ENCODE assay signal across 16 cellular contexts in the genomic region with DNA sequence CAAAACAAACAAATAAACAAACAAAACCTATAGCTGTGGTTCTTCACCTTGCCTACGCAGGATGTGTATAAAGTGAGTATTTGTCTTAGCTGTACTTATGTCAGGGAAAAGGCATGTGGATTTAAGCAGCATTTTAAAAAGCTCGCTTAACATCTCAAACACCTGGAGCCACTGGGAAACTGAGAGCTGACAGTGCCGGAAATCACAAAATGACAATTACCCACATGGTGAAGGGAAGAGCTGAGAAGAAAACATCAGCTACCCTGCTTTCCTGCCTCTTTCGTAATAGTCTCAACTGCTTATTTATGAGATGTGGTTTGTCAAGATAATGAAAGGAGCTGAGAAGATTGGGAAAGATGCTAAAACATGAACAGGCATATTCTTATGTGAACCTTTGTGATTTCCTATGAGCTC. TPM values are rescaled to one million over a fixed set of nuclear protein-coding genes. Genes with fewer than 3 reads are reported as not detected.
DNase-seq lines count a peak whose midpoint lies in the region; ATAC-seq and TF ChIP-seq lines count a peak whose summit lies in the region.
"Had no signal": no experiment of that assay in that cellular context is flagged by ENCODE, and none has a peak within 500 bp of the region (broad histone marks: within the 10 kb centered on the region; RNA-seq: fewer than 3 reads in every experiment).

No MANE protein-coding gene starts in this region.

- H3K27ac ChIP-seq in esophagus muscularis mucosa (replicated peaks in 1 of 4), result no peak overlapping the region
- H3K27ac ChIP-seq: KMS-11, parathyroid adenoma, thyroid gland, WERI-Rb-1 had no signal

- H3K27me3 ChIP-seq in esophagus muscularis mucosa, result no peaks in the 10 kb centered on the region
- H3K27me3 ChIP-seq: thyroid gland had no signal

- H3K4me3 Mint-ChIP-seq in activated naive CD8-positive, alpha-beta T cell, result peak overlapping the region; percentile 20
- H3K4me3 Mint-ChIP-seq in activated naive CD8-positive, alpha-beta T cell treated with anti-CD3 and anti-CD28 coated beads for 36 hours, result no peak overlapping the region
- H3K4me3 Mint-ChIP-seq: dendritic cell treated with granulocyte-macrophage colony-stimulating factor and Interleukin-4, amounts not matched to agents 40 ng/mL and 50 ng/mL, for 4 days had no signal

- no peaks in the 10 kb centered on the region for H3K9me3 Mint-ChIP-seq in activated naive CD8-positive, alpha-beta T cell (ENCODE audit: low read depth)
- peaks cover 7% of the 10 kb centered on the region for H3K9me3 Mint-ChIP-seq in activated naive CD8-positive, alpha-beta T cell treated with anti-CD3 and anti-CD28 coated beads for 36 hours
- H3K9me3 Mint-ChIP-seq: dendritic cell treated with granulocyte-macrophage colony-stimulating factor and Interleukin-4, amounts not matched to agents 40 ng/mL and 50 ng/mL, for 4 days had no signal

- no peaks in the 10 kb centered on the region for H3K36me3 Mint-ChIP-seq in activated naive CD8-positive, alpha-beta T cell
- H3K36me3 Mint-ChIP-seq in activated naive CD8-positive, alpha-beta T cell treated with anti-CD3 and anti-CD28 coated beads for 36 hours, result no peaks in the 10 kb centered on the region

- no peaks in the 10 kb centered on the region for H3K4me1 ChIP-seq in esophagus muscularis mucosa
- H3K4me1 ChIP-seq: parathyroid adenoma, thyroid gland had no signal

- TF ChIP-seq CTCF in esophagus muscularis mucosa (IDR thresholded peaks at IDR 0.05), result no peak

- no peak overlapping the region for H3K27ac Mint-ChIP-seq in activated naive CD8-positive, alpha-beta T cell
- H3K27ac Mint-ChIP-seq in activated naive CD8-positive, alpha-beta T cell treated with anti-CD3 and anti-CD28 coated beads for 36 hours, result no peak overlapping the region
- H3K27ac Mint-ChIP-seq: dendritic cell treated with granulocyte-macrophage colony-stimulating factor and Interleukin-4, amounts not matched to agents 40 ng/mL and 50 ng/mL, for 4 days had no signal

- peaks cover 34% of the 10 kb centered on the region for H3K4me1 Mint-ChIP-seq in activated naive CD8-positive, alpha-beta T cell (ENCODE audit: low read depth)
- H3K4me1 Mint-ChIP-seq in activated naive CD8-positive, alpha-beta T cell treated with anti-CD3 and anti-CD28 coated beads for 36 hours, result peaks cover 13% of the 10 kb centered on the region

- TF ChIP-seq POLR2A in esophagus muscularis mucosa (IDR thresholded peaks at IDR 0.05; ENCODE audit: low read depth), result no peak

- H3K9me3 ChIP-seq in esophagus muscularis mucosa, result no peaks in the 10 kb centered on the region
- H3K9me3 ChIP-seq: thyroid gland had no signal

- no peaks in the 10 kb centered on the region for H3K36me3 ChIP-seq in esophagus muscularis mucosa
- H3K36me3 ChIP-seq: thyroid gland, WERI-Rb-1 had no signal

- no peaks in the 10 kb centered on the region for H3K27me3 Mint-ChIP-seq in activated naive CD8-positive, alpha-beta T cell
- no peaks in the 10 kb centered on the region for H3K27me3 Mint-ChIP-seq in activated naive CD8-positive, alpha-beta T cell treated with anti-CD3 and anti-CD28 coated beads for 36 hours

- no peak for DNase-seq in activated naive CD8-positive, alpha-beta T cell treated with anti-CD3 and anti-CD28 coated beads for 36 hours
- DNase-seq in NOMO-1 treated with dmso at 0.1 percent for 144 hours (lab: John Stamatoyannopoulos, UW; ENCODE audit: unreplicated experiment) (peak; percentile 89), esophagus muscularis mucosa (ENCODE audit: extremely low spot score) (peak; percentile 53), T1000 (lab: John Stamatoyannopoulos, UW) (no peak)
- DNase-seq: NCI-H2029; stimulated activated CD4-positive, alpha-beta T cell treated with anti-CD3 and anti-CD28 coated beads, Interleukin-15, amount 100 ng/mL, for 24 hours; thyroid gland; WERI-Rb-1 had no signal

- intact Hi-C loops in esophagus muscularis mucosa (cut with DNase I), result no loop called here

- no peak for TF ChIP-seq EP300 in esophagus muscularis mucosa (IDR thresholded peaks at IDR 0.05)

- ATAC-seq in GM19467 (IDR thresholded peaks at IDR 0.05; ENCODE audit: unreplicated experiment) (no peak), HG02870 (IDR thresholded peaks at IDR 0.05; ENCODE audit: unreplicated experiment) (no peak), HG02588 (IDR thresholded peaks at IDR 0.05; ENCODE audit: unreplicated experiment) (no peak)

- H3K4me3 ChIP-seq in esophagus muscularis mucosa, result no peak overlapping the region
- H3K4me3 ChIP-seq: thyroid gland had no signal

- 64% methylated on average over 4 of the region's 4 CpGs for WGBS in esophagus muscularis mucosa

RNA-seq across cellular contexts. Expression of a gene that starts 31.1 kb away (rescaled TPM):
- not detected for total RNA-seq in activated naive CD8-positive, alpha-beta T cell treated with anti-CD3 and anti-CD28 coated beads for 36 hours
- not detected for total RNA-seq in esophagus muscularis mucosa
- total RNA-seq: Daoy, thyroid gland had no signal

RNA-seq across cellular contexts. Expression of a gene that starts 46.7 kb away (rescaled TPM):
- total RNA-seq in activated naive CD8-positive, alpha-beta T cell treated with anti-CD3 and anti-CD28 coated beads for 36 hours, result 100 to 1,000 TPM; 109 to 111 TPM
- 100 to 1,000 TPM; 147 to 170 (median 157) TPM for total RNA-seq in esophagus muscularis mucosa

Comparison
In these comparisons a context has a peak if more than half of its experiments do, and no peak if none do; other contexts are left out.
1. DNase-seq: peak in NOMO-1 treated with dmso at 0.1 percent for 144 hours (single experiment) and esophagus muscularis mucosa (single experiment); none in activated naive CD8-positive, alpha-beta T cell treated with anti-CD3 and anti-CD28 coated beads for 36 hours (single experiment) and T1000 (single experiment).